11 cellular contexts compared by ENCODE assay signal in genomic region chr6:145809211-145809610, GRCh38. TPM values are rescaled to one million over a fixed set of nuclear protein-coding genes. Genes with fewer than 3 reads are reported as not detected.
DNase-seq lines count a peak whose midpoint lies in the region; ATAC-seq and TF ChIP-seq lines count a peak whose summit lies in the region.
"Had no signal": no experiment of that assay in that cellular context is flagged by ENCODE, and none has a peak within 500 bp of the region (broad histone marks: within the 10 kb centered on the region; RNA-seq: fewer than 3 reads in every experiment).

No MANE protein-coding gene starts in this region.

- H3K9me3 ChIP-seq in sigmoid colon (no peaks in the 10 kb centered on the region), MG63 (no peaks in the 10 kb centered on the region), suprapubic skin (no peaks in the 10 kb centered on the region)

- H3K9me3 Mint-ChIP-seq in CD14-positive monocyte: peaks cover 0 to 2% (median 0%) of the 10 kb centered on the region in 7 donors

- ATAC-seq in GM19023 (IDR thresholded peaks at IDR 0.05; ENCODE audit: unreplicated experiment) (peak; percentile 67), HG02623 (IDR thresholded peaks at IDR 0.05; ENCODE audit: unreplicated experiment) (peak; percentile 80), HG03565 (IDR thresholded peaks at IDR 0.05; ENCODE audit: unreplicated experiment) (peak; percentile 84)
- ATAC-seq: activated CD8-positive, alpha-beta T cell treated with anti-CD3 and anti-CD28 coated beads, Interleukin-2, amount 10 ng/mL, durations not matched to agents 7 days and 5 days had no signal

- no peaks in the 10 kb centered on the region for H3K27me3 Mint-ChIP-seq in CD14-positive monocyte (ENCODE audit: low read depth in 3 of 3)

- H3K36me3 ChIP-seq in sigmoid colon: peaks cover 0 to 20% (median 5%) of the 10 kb centered on the region in 4 donors
- peaks cover 35% of the 10 kb centered on the region for H3K36me3 ChIP-seq in MG63
- peaks cover 19% of the 10 kb centered on the region for H3K36me3 ChIP-seq in suprapubic skin

- peak overlapping the region in 1 of 7 donors; percentile 30 for H3K27ac Mint-ChIP-seq in CD14-positive monocyte
- H3K27ac Mint-ChIP-seq: activated CD8-positive, alpha-beta T cell treated with anti-CD3 and anti-CD28 coated beads, Interleukin-2, amount 10 ng/mL, durations not matched to agents 7 days and 5 days had no signal

- H3K27me3 ChIP-seq in sigmoid colon (no peaks in the 10 kb centered on the region), MG63 (no peaks in the 10 kb centered on the region), suprapubic skin (no peaks in the 10 kb centered on the region)

- DNase-seq in sigmoid colon (no peak), CD14-positive monocyte (ENCODE audit: low spot score) (no peak), NCI-H82 treated with DMSO at 0.1 percent for 48 hours (lab: John Stamatoyannopoulos, UW; ENCODE audit: unreplicated experiment) (no peak), MG63 (no peak), suprapubic skin (ENCODE audit: low spot score in 2 of 2) (no peak)
- DNase-seq: activated CD8-positive, alpha-beta T cell treated with anti-CD3 and anti-CD28 coated beads, Interleukin-2, amount 10 ng/mL, durations not matched to agents 7 days and 5 days; KBM-7; stimulated activated naive CD4-positive, alpha-beta T cell had no signal

- peaks cover 20 to 21% of the 10 kb centered on the region in 2 donors for H3K36me3 Mint-ChIP-seq in CD14-positive monocyte

- no peak overlapping the region for H3K4me3 Mint-ChIP-seq in CD14-positive monocyte
- H3K4me3 Mint-ChIP-seq: activated CD8-positive, alpha-beta T cell treated with anti-CD3 and anti-CD28 coated beads, Interleukin-2, amount 10 ng/mL, durations not matched to agents 7 days and 5 days had no signal

- no peak for TF ChIP-seq EP300 in sigmoid colon (IDR thresholded peaks at IDR 0.05)
- no peak for TF ChIP-seq EP300 in suprapubic skin (IDR thresholded peaks at IDR 0.05)

- intact Hi-C loops in sigmoid colon (cut with DNase I): no loop called here
- intact Hi-C loops in CD14-positive monocyte (cut with micrococcal nuclease): no loop called here

- TF ChIP-seq POLR2A in sigmoid colon (IDR thresholded peaks at IDR 0.05) (no peak), suprapubic skin (IDR thresholded peaks at IDR 0.05) (no peak)

- peaks cover 0 to 81% (median 47%) of the 10 kb centered on the region in 4 donors for H3K4me1 ChIP-seq in sigmoid colon
- H3K4me1 ChIP-seq in suprapubic skin: peaks cover 41% of the 10 kb centered on the region

- peaks cover 33% of the 10 kb centered on the region for H3K4me1 Mint-ChIP-seq in CD14-positive monocyte

- peak overlapping the region; percentile 50 to 98 (median 93) for H3K27ac ChIP-seq in sigmoid colon
- no peak overlapping the region for H3K27ac ChIP-seq in suprapubic skin

- TF ChIP-seq CTCF in sigmoid colon (IDR thresholded peaks at IDR 0.05) (no peak), CD14-positive monocyte (IDR thresholded peaks at IDR 0.05) (no peak), suprapubic skin (IDR thresholded peaks at IDR 0.05) (no peak)

- H3K4me3 ChIP-seq in sigmoid colon (peak overlapping the region in 1 of 4 donors; percentile 2), MG63 (no peak overlapping the region), suprapubic skin (no peak overlapping the region)

RNA-seq across cellular contexts. Expression of gene FBXO30, which starts 5.4 kb away (rescaled TPM):
- total RNA-seq in sigmoid colon (10 to 100 TPM; 37.9 to 53.9 (median 43.9) TPM), suprapubic skin (1 to 10 TPM; 3.6 to 5.6 (median 5.3) TPM)
- polyA plus RNA-seq in sigmoid colon (1 to 10 TPM; 2.3 to 3.2 (median 2.4) TPM), CD14-positive monocyte (1 to 10 TPM in 1 of 2 donors, under 1 TPM in 1; 0.83 to 1.1 TPM)
- total RNA-seq in MG63 (2014; rRNA removed; shearing (Covaris generic); ENCODE audit: low replicate concordance): 4.1 and 6.2 TPM in 2 replicates
